Comparison of ENCODE assay signal across 13 cellular contexts in the genomic region with DNA sequence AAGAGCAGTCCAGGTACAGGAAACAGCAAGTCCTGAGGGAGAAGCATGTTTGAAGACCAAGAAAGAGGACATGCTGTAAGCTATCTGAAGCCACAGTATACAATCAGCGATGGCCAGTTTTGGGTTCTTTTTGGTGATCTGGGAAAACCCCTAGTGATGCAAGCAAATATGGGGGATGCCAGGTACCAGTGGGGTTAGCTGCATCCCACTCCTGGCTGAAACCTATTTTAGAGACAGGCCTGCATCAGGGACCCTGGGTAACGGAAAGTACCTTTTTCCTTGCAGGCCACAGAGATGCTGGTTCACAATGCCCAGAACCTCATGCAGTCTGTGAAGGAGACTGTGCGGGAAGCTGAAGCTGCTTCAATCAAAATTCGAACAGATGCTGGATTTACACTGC. TPM values are rescaled to one million over a fixed set of nuclear protein-coding genes. Genes with fewer than 3 reads are reported as not detected.
DNase-seq lines count a peak whose midpoint lies in the region; ATAC-seq, FAIRE-seq and TF ChIP-seq lines count a peak whose summit lies in the region.
"Had no signal": no experiment of that assay in that cellular context is flagged by ENCODE, and none has a peak within 500 bp of the region (broad histone marks: within the 10 kb centered on the region; RNA-seq: fewer than 3 reads in every experiment).

No MANE protein-coding gene starts in this region.

- no peak overlapping the region for H4K8ac ChIP-seq in H9 (replicated peaks; ENCODE audit: insufficient read length, low read depth, low read length)

- no peak overlapping the region for H3K4ac ChIP-seq in H9 (ENCODE audit: low read depth, low read length)

- DNase-seq in GM12891 (ENCODE audit: insufficient read length, low spot score) (no peak), H9 (no peak), osteocyte (ENCODE audit: extremely low spot score, unreplicated experiment) (no peak), NCI-H2029 (lab: John Stamatoyannopoulos, UW) (no peak), pancreas (no peak), HPDE6-E6E7 (ENCODE audit: extremely low spot score) (no peak)
- DNase-seq in activated naive CD8-positive, alpha-beta T cell treated with anti-CD3 and anti-CD28 coated beads, Interleukin-2, amount 50 U/mL, for 24 hours, result peak; percentile 4
- DNase-seq: activated naive CD4-positive, alpha-beta T cell treated with anti-CD3 and anti-CD28 coated beads, Interleukin-2, amount 50 U/mL, for 16 hours; GF-D8; NCI-H1436 treated with DMSO at 0.1 percent for 48 hours; NCI-H524; Peyer's patch had no signal

- H2BK12ac ChIP-seq in H9 (ENCODE audit: insufficient read length, low read depth, low read length), result no peak overlapping the region

- no peak overlapping the region for H3T11ph ChIP-seq in H9 (ENCODE audit: low read length)

- no peak overlapping the region for H3K4me2 ChIP-seq in H9 (ENCODE audit: insufficient read depth, insufficient read length, low read length)

- TF ChIP-seq CTCF in H9 (conservative IDR thresholded peaks at IDR 0.05) (no peak), osteocyte (IDR thresholded peaks at IDR 0.05) (no peak), pancreas (IDR thresholded peaks at IDR 0.05) (no peak)

- H3K4me3 Mint-ChIP-seq in H9 (no peak overlapping the region), osteocyte (ENCODE audit: unreplicated experiment) (no peak overlapping the region)
- H3K4me3 Mint-ChIP-seq in activated naive CD8-positive, alpha-beta T cell treated with anti-CD3 and anti-CD28 coated beads, Interleukin-2, amount 50 U/mL, for 24 hours, result no peak overlapping the region

- peak; percentile 11; the same call in 1 of the 2 replicates for TF ChIP-seq POLR2A in GM12891 (IDR thresholded peaks at IDR 0.05; ENCODE audit: low read depth, low read length)

- no peak overlapping the region for H2AK5ac ChIP-seq in H9 (ENCODE audit: insufficient read length, low read length)

- H4K20me1 ChIP-seq in H9 (ENCODE audit: control insufficient read depth, insufficient read depth, insufficient read length), result no peaks in the 10 kb centered on the region

- H3K9me3 ChIP-seq in H9 (ENCODE audit: control insufficient read depth, low read depth, low read length), result no peaks in the 10 kb centered on the region
- no peaks in the 10 kb centered on the region for H3K9me3 ChIP-seq in pancreas
- H3K9me3 ChIP-seq: Peyer's patch had no signal

- no peaks in the 10 kb centered on the region for H3K4me1 ChIP-seq in H9 (ENCODE audit: insufficient read depth, low read length)
- H3K4me1 ChIP-seq in pancreas, result peaks cover 0 to 8% (median 0%) of the 10 kb centered on the region in 3 donors
- H3K4me1 ChIP-seq: Peyer's patch had no signal

- H3K4me3 ChIP-seq in pancreas, result no peak overlapping the region
- H3K4me3 ChIP-seq: Peyer's patch had no signal

- H3K27ac Mint-ChIP-seq in H9 (peak overlapping the region in 2 of 3 experiments; percentile 45 to 79; a peak in 3 of 7 replicates), osteocyte (ENCODE audit: unreplicated experiment) (peak overlapping the region; percentile 91)
- H3K27ac Mint-ChIP-seq in activated naive CD8-positive, alpha-beta T cell treated with anti-CD3 and anti-CD28 coated beads, Interleukin-2, amount 50 U/mL, for 24 hours, result peak overlapping the region; percentile 76

- no peak overlapping the region for H3K14ac ChIP-seq in H9 (ENCODE audit: insufficient read depth, low read length)

- peaks cover 2% of the 10 kb centered on the region; the same call in 1 of the 2 replicates for H3K27me3 Mint-ChIP-seq in H9 (ENCODE audit: low read depth)
- H3K27me3 Mint-ChIP-seq in activated naive CD8-positive, alpha-beta T cell treated with anti-CD3 and anti-CD28 coated beads, Interleukin-2, amount 50 U/mL, for 24 hours, result no peaks in the 10 kb centered on the region
- H3K27me3 Mint-ChIP-seq in osteocyte (ENCODE audit: unreplicated experiment), result no peaks in the 10 kb centered on the region

- peaks cover 0 to 40% (median 3%) of the 10 kb centered on the region in 3 donors for H3K36me3 ChIP-seq in pancreas

- H3K36me3 Mint-ChIP-seq in H9 (ENCODE audit: insufficient read depth in 1 of 3, low read depth in 3 of 3), result peaks cover 58 to 95% (median 77%) of the 10 kb centered on the region in 3 experiments; a peak in 6 of 7 replicates
- H3K36me3 Mint-ChIP-seq in activated naive CD8-positive, alpha-beta T cell treated with anti-CD3 and anti-CD28 coated beads, Interleukin-2, amount 50 U/mL, for 24 hours (ENCODE audit: low read depth), result peaks cover 68% of the 10 kb centered on the region
- peaks cover 58% of the 10 kb centered on the region for H3K36me3 Mint-ChIP-seq in osteocyte (ENCODE audit: unreplicated experiment)

- no peaks in the 10 kb centered on the region for H3K4me1 Mint-ChIP-seq in H9
- peaks cover 18% of the 10 kb centered on the region for H3K4me1 Mint-ChIP-seq in activated naive CD8-positive, alpha-beta T cell treated with anti-CD3 and anti-CD28 coated beads, Interleukin-2, amount 50 U/mL, for 24 hours
- peaks cover 33% of the 10 kb centered on the region for H3K4me1 Mint-ChIP-seq in osteocyte (ENCODE audit: unreplicated experiment)

- H2BK5ac ChIP-seq in H9 (ENCODE audit: insufficient read length, low read length), result no peak overlapping the region

- H3K23me2 ChIP-seq in H9 (ENCODE audit: insufficient read length, low read depth, low read length, poor library complexity, severe bottlenecking), result no peaks in the 10 kb centered on the region

- no peak overlapping the region for H4K5ac ChIP-seq in H9 (ENCODE audit: insufficient read length, low read depth, low read length)

- H3K79me2 ChIP-seq in H9 (ENCODE audit: insufficient read depth, low read length), result no peaks in the 10 kb centered on the region

- H3K9me3 Mint-ChIP-seq in H9 (no peaks in the 10 kb centered on the region), osteocyte (ENCODE audit: unreplicated experiment) (no peaks in the 10 kb centered on the region)
- no peaks in the 10 kb centered on the region for H3K9me3 Mint-ChIP-seq in activated naive CD8-positive, alpha-beta T cell treated with anti-CD3 and anti-CD28 coated beads, Interleukin-2, amount 50 U/mL, for 24 hours

- WGBS in H9 (ENCODE audit: extremely low coverage, insufficient read length, low lambda C conversion rate), result no CpG with 5 or more reads among the region's 4 CpGs
- WGBS in pancreas, 2 donors, result 93 to 94% methylated on average over 4 of the region's 4 CpGs

- H3K56ac ChIP-seq in H9 (ENCODE audit: insufficient read length, low read depth, low read length), result no peak overlapping the region

- no peak overlapping the region for H2AFZ ChIP-seq in H9 (ENCODE audit: low read length)

- H3K27ac ChIP-seq in H9 (ENCODE audit: insufficient read length, low read depth, low read length) (no peak overlapping the region), pancreas (no peak overlapping the region)

- intact Hi-C loops in pancreas (cut with DNase I), result no loop called here

- H3K18ac ChIP-seq in H9 (ENCODE audit: insufficient read length, low read depth, low read length), result no peak overlapping the region

- H3K27me3 ChIP-seq in H9 (ENCODE audit: insufficient read depth, low read length) (no peaks in the 10 kb centered on the region), pancreas (no peaks in the 10 kb centered on the region)
- H3K27me3 ChIP-seq: Peyer's patch had no signal

- H3K79me1 ChIP-seq in H9 (ENCODE audit: insufficient read depth, low read depth, low read length, poor library complexity, severe bottlenecking), result no peaks in the 10 kb centered on the region

- peak; percentile 63 for ATAC-seq in activated naive CD8-positive, alpha-beta T cell treated with anti-CD3 and anti-CD28 coated beads, Interleukin-2, amount 50 U/mL, for 24 hours
- ATAC-seq in pancreas, result no peak
- ATAC-seq: left lobe of liver had no signal

- no peak overlapping the region for H3K9ac ChIP-seq in H9 (ENCODE audit: extremely low read depth, insufficient read length, low read length)

- FAIRE-seq in GM12891 (lab: Jason Lieb, UNC), result no peak
- FAIRE-seq in pancreas (lab: Jason Lieb, UNC), result no peak

- H4K91ac ChIP-seq in H9 (ENCODE audit: insufficient read length, low read depth, low read length), result no peak overlapping the region

- no peak overlapping the region for H2BK20ac ChIP-seq in H9 (ENCODE audit: low read depth, low read length, poor library complexity, severe bottlenecking)

- H3K23ac ChIP-seq in H9 (ENCODE audit: insufficient read length, low read depth, low read length), result no peak overlapping the region

- no peak overlapping the region for H2BK15ac ChIP-seq in H9 (ENCODE audit: low read depth, low read length)

- no peak overlapping the region for H2BK120ac ChIP-seq in H9 (ENCODE audit: low read depth, low read length, poor library complexity, severe bottlenecking)

TF ChIP-seq in GM12891, 5 proteins besides CTCF, POLR2A, EP300 and RAD21:
- no peak for TF ChIP-seq TAF1 (IDR thresholded peaks at IDR 0.05; ENCODE audit: low read depth, low read length)

RNA-seq across cellular contexts. Expression of gene AP3M1, which starts 32.9 kb away (rescaled TPM):
- 33.3 TPM for polyA plus RNA-seq in GM12891 (2012; ENCODE audit: low read depth, missing spikeins)
- 36.7 and 37.4 TPM in 2 replicates for total RNA-seq in H9 (2021)
- total RNA-seq in osteocyte, result 39.6 and 41.7 TPM in 2 replicates
- 10 to 100 TPM; 10.3 to 21.2 (median 14.1) TPM for total RNA-seq in pancreas
- polyA plus RNA-seq in pancreas, result 1 to 10 TPM; 5.1 to 8.7 TPM

RNA-seq across cellular contexts. Expression of gene ADK, which starts 33.3 kb away (rescaled TPM):
- polyA plus RNA-seq in GM12891 (2012; ENCODE audit: low read depth, missing spikeins), result 33.4 TPM
- total RNA-seq in H9 (2021) (26.8 and 28.9 TPM in 2 replicates), osteocyte (47.0 and 50.0 TPM in 2 replicates), pancreas (10 to 100 TPM; 10.7 to 17.3 (median 15.2) TPM)
- 10 to 100 TPM in 1 of 2 donors, 1 to 10 TPM in 1; 6.5 to 11.6 TPM for polyA plus RNA-seq in pancreas
